In genomic region chr3:197841789-197842188, GRCh38 we compare ENCODE assay signal across 24 cellular contexts.
"Had no signal": no experiment of that assay in that cellular context is flagged by ENCODE, and none has a peak within 500 bp of the region (broad histone marks: within the 10 kb centered on the region; RNA-seq: fewer than 3 reads in every experiment).

No MANE protein-coding gene starts in this region.

- H3K79me2 ChIP-seq: hepatocyte had no signal

- H3K36me3 ChIP-seq: uterus had no signal

- H3K9me3 Mint-ChIP-seq: effector memory CD8-positive, alpha-beta T cell; natural killer cell treated with Interleukin-12 subunit alpha and Interleukin-12 subunit beta and Interleukin-15 and Interleukin-18, amount 100 ng/mL, for 72 hours; neural progenitor cell; stimulated activated naive CD8-positive, alpha-beta T cell treated with anti-CD3 and anti-CD28 coated beads, Interleukin-15, Interleukin-2, amounts not matched to agents 100 ng/mL and 50 ng/mL, for 24 hours had no signal

- DNase-seq: cerebellar nuclear complex; cortex of kidney; effector memory CD8-positive, alpha-beta T cell; heart left ventricle; kidney; left ventricle myocardium inferior; lower lobe of right lung; stimulated activated CD4-positive, alpha-beta T cell treated with anti-CD3 and anti-CD28 coated beads, Interleukin-12 subunit alpha, Interleukin-12 subunit beta, amount 100 ng/mL, for 4 hours; stimulated activated CD4-positive, alpha-beta T cell treated with anti-CD3 and anti-CD28 coated beads, Interleukin-1b, Interleukin-23, amount 100 ng/mL, for 48 hours; stimulated activated CD4-positive, alpha-beta T cell treated with anti-CD3 and anti-CD28 coated beads, Interleukin-4, amount 100 ng/mL, for 1 hour; stimulated activated CD8-positive, alpha-beta memory T cell treated with anti-CD3 and anti-CD28 coated beads, Interleukin-4, amount 100 ng/mL, for 48 hours; upper lobe of right lung; uterus had no signal

- H2AFZ ChIP-seq: hepatocyte, neural progenitor cell had no signal

- H3K27me3 Mint-ChIP-seq: effector memory CD8-positive, alpha-beta T cell; natural killer cell treated with Interleukin-12 subunit alpha and Interleukin-12 subunit beta and Interleukin-15 and Interleukin-18, amount 100 ng/mL, for 72 hours; stimulated activated naive CD8-positive, alpha-beta T cell treated with anti-CD3 and anti-CD28 coated beads, Interleukin-15, Interleukin-2, amounts not matched to agents 100 ng/mL and 50 ng/mL, for 24 hours had no signal

- H3K4me1 ChIP-seq: gastroesophageal sphincter, heart left ventricle, left ventricle myocardium inferior, lower lobe of right lung, neural progenitor cell, prostate gland, right atrium auricular region, upper lobe of right lung, uterus had no signal

- H3K4me1 Mint-ChIP-seq: neural progenitor cell had no signal

- H3K27me3 ChIP-seq: gastroesophageal sphincter, heart left ventricle, hepatocyte, neural progenitor cell, right atrium auricular region, tibial nerve, upper lobe of right lung, uterus had no signal

- H3K4me2 ChIP-seq: hepatocyte, neural progenitor cell, smooth muscle cell had no signal

- H3K4me3 ChIP-seq: gastroesophageal sphincter, heart left ventricle, hepatocyte, left ventricle myocardium inferior, lower lobe of right lung, neural progenitor cell, prostate gland, right atrium auricular region, smooth muscle cell, thoracic aorta, tibial nerve, upper lobe of right lung, uterus had no signal

- FAIRE-seq: kidney had no signal

- H3K9me3 ChIP-seq: gastroesophageal sphincter, heart left ventricle, left ventricle myocardium inferior, lower lobe of right lung, prostate gland, right atrium auricular region, thoracic aorta, tibial nerve, upper lobe of right lung, uterus had no signal

- H3K9ac ChIP-seq: neural progenitor cell had no signal

- H3K4me3 Mint-ChIP-seq: effector memory CD8-positive, alpha-beta T cell; natural killer cell treated with Interleukin-12 subunit alpha and Interleukin-12 subunit beta and Interleukin-15 and Interleukin-18, amount 100 ng/mL, for 72 hours; neural progenitor cell; stimulated activated naive CD8-positive, alpha-beta T cell treated with anti-CD3 and anti-CD28 coated beads, Interleukin-15, Interleukin-2, amounts not matched to agents 100 ng/mL and 50 ng/mL, for 24 hours had no signal

- ATAC-seq: effector memory CD8-positive, alpha-beta T cell; gastroesophageal sphincter; heart left ventricle; lower lobe of right lung; natural killer cell treated with Interleukin-12 subunit alpha and Interleukin-12 subunit beta and Interleukin-15 and Interleukin-18, amount 100 ng/mL, for 72 hours; sciatic nerve; upper lobe of right lung had no signal

- H3K27ac ChIP-seq: gastroesophageal sphincter, heart left ventricle, hepatocyte, left ventricle myocardium inferior, lower lobe of right lung, neural progenitor cell, prostate gland, right atrium auricular region, thoracic aorta, upper lobe of right lung, uterus had no signal

- H3K27ac Mint-ChIP-seq: neural progenitor cell; stimulated activated naive CD8-positive, alpha-beta T cell treated with anti-CD3 and anti-CD28 coated beads, Interleukin-15, Interleukin-2, amounts not matched to agents 100 ng/mL and 50 ng/mL, for 24 hours had no signal
